Comparison of ENCODE assay signal across 18 cellular contexts in the genomic region with DNA sequence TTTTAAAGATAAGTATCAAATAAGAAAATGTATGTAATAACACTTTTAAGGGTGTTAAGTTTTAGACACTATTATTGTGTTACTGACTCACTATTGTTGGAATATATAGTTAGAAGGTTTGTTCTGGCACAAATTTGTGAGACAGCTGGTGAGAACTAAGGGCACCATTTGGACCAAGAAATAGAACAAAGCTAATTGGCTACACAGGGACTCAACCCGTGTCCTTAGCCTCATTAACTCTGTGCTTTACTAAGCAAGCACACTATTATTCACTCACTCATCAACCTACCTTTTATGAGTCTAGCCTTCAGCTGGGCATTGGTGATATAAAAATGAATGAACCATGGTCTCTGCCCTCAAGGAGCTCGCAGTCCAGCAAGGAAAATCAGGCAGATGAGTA. TPM values are rescaled to one million over a fixed set of nuclear protein-coding genes. Genes with fewer than 3 reads are reported as not detected.
DNase-seq lines count a peak whose midpoint lies in the region.
"Had no signal": no experiment of that assay in that cellular context is flagged by ENCODE, and none has a peak within 500 bp of the region (broad histone marks: within the 10 kb centered on the region; RNA-seq: fewer than 3 reads in every experiment).

No MANE protein-coding gene starts in this region.

- H3K4me2 ChIP-seq in trophoblast cell (ENCODE audit: low read length) = no peak overlapping the region

- H2BK120ac ChIP-seq in trophoblast cell (ENCODE audit: insufficient read depth, low read length, poor library complexity) = no peak overlapping the region

- H4K12ac ChIP-seq in trophoblast cell (ENCODE audit: low read depth, low read length) = no peak overlapping the region

- intact Hi-C loops in activated CD4-positive, alpha-beta memory T cell treated with anti-CD3 and anti-CD28 coated beads for 36 hours (cut with micrococcal nuclease) = no loop called here

- H4K8ac ChIP-seq in trophoblast cell (ENCODE audit: low read depth, low read length) = no peak overlapping the region

- no peaks in the 10 kb centered on the region for H3K4me1 ChIP-seq in trophoblast cell (ENCODE audit: control insufficient read depth in 1 of 2, insufficient read depth in 2 of 2, low read length in 2 of 2)

- H2BK12ac ChIP-seq in trophoblast cell (ENCODE audit: low read length) = no peak overlapping the region

- DNase-seq in G401 (ENCODE audit: low spot score) (peak; percentile 92), NCI-H446 treated with DMSO at 0.1 percent for 48 hours (lab: John Stamatoyannopoulos, UW) (peak; percentile 76), cerebellar cortex (ENCODE audit: low spot score) (peak; percentile 91), trophoblast cell (no peak)
- no peak for DNase-seq in activated CD4-positive, alpha-beta memory T cell treated with anti-CD3 and anti-CD28 coated beads for 36 hours
- no peak for DNase-seq in stimulated activated CD4-positive, alpha-beta T cell treated with anti-CD3 and anti-CD28 coated beads, Interleukin-1b, Interleukin-23, amount 100 ng/mL, for 48 hours
- DNase-seq: Calu3; CD4-positive, alpha-beta memory T cell; COR-L47; DMS79; EL; GF-D8; GM23248; H7; HCEC 1CT had no signal

- H3K4me1 Mint-ChIP-seq in activated CD4-positive, alpha-beta memory T cell treated with anti-CD3 and anti-CD28 coated beads for 36 hours (ENCODE audit: low read depth) = peaks cover 3% of the 10 kb centered on the region

- H3K14ac ChIP-seq in trophoblast cell (ENCODE audit: low read length) = no peak overlapping the region

- no peak overlapping the region for H3K18ac ChIP-seq in trophoblast cell (ENCODE audit: low read length)

- H3K9me3 ChIP-seq in trophoblast cell (ENCODE audit: insufficient read depth, low read depth, low read length) = no peaks in the 10 kb centered on the region

- H3K9ac ChIP-seq in trophoblast cell (ENCODE audit: low read length) = no peak overlapping the region
- H3K9ac ChIP-seq: GM23248 had no signal

- no peak overlapping the region for H2AFZ ChIP-seq in trophoblast cell (ENCODE audit: insufficient read depth, low read length, poor library complexity)
- H2AFZ ChIP-seq: GM23248 had no signal

- H3K23ac ChIP-seq in trophoblast cell (ENCODE audit: low read length) = no peak overlapping the region

- H3K4me3 Mint-ChIP-seq in activated CD4-positive, alpha-beta memory T cell treated with anti-CD3 and anti-CD28 coated beads for 36 hours = no peak overlapping the region
- H3K4me3 Mint-ChIP-seq: CD4-positive, alpha-beta memory T cell had no signal

- H3K27ac ChIP-seq in trophoblast cell (ENCODE audit: low read depth, low read length) = no peak overlapping the region
- H3K27ac ChIP-seq: GM23248 had no signal

- peaks cover 18% of the 10 kb centered on the region for H3K27me3 Mint-ChIP-seq in activated CD4-positive, alpha-beta memory T cell treated with anti-CD3 and anti-CD28 coated beads for 36 hours

- H3K27ac Mint-ChIP-seq in activated CD4-positive, alpha-beta memory T cell treated with anti-CD3 and anti-CD28 coated beads for 36 hours = no peak overlapping the region
- H3K27ac Mint-ChIP-seq: CD4-positive, alpha-beta memory T cell had no signal

- no peaks in the 10 kb centered on the region for H3K9me3 Mint-ChIP-seq in activated CD4-positive, alpha-beta memory T cell treated with anti-CD3 and anti-CD28 coated beads for 36 hours

- no peak overlapping the region for H4K91ac ChIP-seq in trophoblast cell (ENCODE audit: low read depth, low read length)

- H3K4me3 ChIP-seq in trophoblast cell (ENCODE audit: low read depth, low read length) = no peak overlapping the region
- H3K4me3 ChIP-seq: GM23248 had no signal

- H3K4ac ChIP-seq in trophoblast cell (ENCODE audit: low read depth, low read length) = no peak overlapping the region

- CTCF ChIA-PET in activated CD4-positive, alpha-beta memory T cell treated with anti-CD3 and anti-CD28 coated beads for 36 hours (lab: Charles Lee) = no interaction called here

- no peak overlapping the region for H2AK5ac ChIP-seq in trophoblast cell (ENCODE audit: low read length)

- no peaks in the 10 kb centered on the region for H3K36me3 ChIP-seq in trophoblast cell (ENCODE audit: control insufficient read depth in 1 of 2, insufficient read depth in 2 of 2, low read length in 2 of 2)

- no peaks in the 10 kb centered on the region for H3K79me1 ChIP-seq in trophoblast cell (ENCODE audit: low read length)

- H3K36me3 Mint-ChIP-seq in activated CD4-positive, alpha-beta memory T cell treated with anti-CD3 and anti-CD28 coated beads for 36 hours = no peaks in the 10 kb centered on the region
- H3K36me3 Mint-ChIP-seq: CD4-positive, alpha-beta memory T cell had no signal

- POLR2A ChIA-PET in activated CD4-positive, alpha-beta memory T cell treated with anti-CD3 and anti-CD28 coated beads for 36 hours (lab: Charles Lee) = no interaction called here

- in situ Hi-C loops in G401 (cut with HindIII; ENCODE audit: low sequenced_read_pairs) = no loop called here

- H2BK5ac ChIP-seq in trophoblast cell (ENCODE audit: low read depth, low read length, poor library complexity) = peak overlapping the region; percentile 13

- no CpG with 5 or more reads among the region's 2 CpGs for WGBS in trophoblast cell (ENCODE audit: extremely low coverage, insufficient coverage, insufficient read length)

- no peaks in the 10 kb centered on the region for H3K27me3 ChIP-seq in trophoblast cell (ENCODE audit: insufficient read depth, low read length)

- peaks cover 2% of the 10 kb centered on the region for H3K79me2 ChIP-seq in trophoblast cell (ENCODE audit: control insufficient read depth, insufficient read depth, low read length, poor library complexity)

RNA-seq across cellular contexts. Expression of a gene that starts 4.1 kb away (rescaled TPM):
- total RNA-seq in G401 (2014; rRNA removed; shearing (Covaris generic)) = not detected in 2 replicates
- polyA plus RNA-seq in trophoblast cell (2013) = 0.64 and 0.65 TPM in 2 replicates
- total RNA-seq in activated CD4-positive, alpha-beta memory T cell treated with anti-CD3 and anti-CD28 coated beads for 36 hours = not detected
- total RNA-seq: A172; A673; CD4-positive, alpha-beta memory T cell; GM23248 had no signal
- polyA plus RNA-seq: BJ; CD4-positive, alpha-beta memory T cell; GM23248 had no signal

Comparison
In these comparisons a context has a peak if more than half of its experiments do, and no peak if none do; other contexts are left out.
1. DNase-seq: peak in G401 (single experiment), NCI-H446 treated with DMSO at 0.1 percent for 48 hours (single experiment) and cerebellar cortex (single experiment); none in trophoblast cell (0 of 2), activated CD4-positive, alpha-beta memory T cell treated with anti-CD3 and anti-CD28 coated beads for 36 hours (single experiment) and stimulated activated CD4-positive, alpha-beta T cell treated with anti-CD3 and anti-CD28 coated beads, Interleukin-1b, Interleukin-23, amount 100 ng/mL, for 48 hours (single experiment).